ENCODE assay signal across 8 cellular contexts in the genomic region with DNA sequence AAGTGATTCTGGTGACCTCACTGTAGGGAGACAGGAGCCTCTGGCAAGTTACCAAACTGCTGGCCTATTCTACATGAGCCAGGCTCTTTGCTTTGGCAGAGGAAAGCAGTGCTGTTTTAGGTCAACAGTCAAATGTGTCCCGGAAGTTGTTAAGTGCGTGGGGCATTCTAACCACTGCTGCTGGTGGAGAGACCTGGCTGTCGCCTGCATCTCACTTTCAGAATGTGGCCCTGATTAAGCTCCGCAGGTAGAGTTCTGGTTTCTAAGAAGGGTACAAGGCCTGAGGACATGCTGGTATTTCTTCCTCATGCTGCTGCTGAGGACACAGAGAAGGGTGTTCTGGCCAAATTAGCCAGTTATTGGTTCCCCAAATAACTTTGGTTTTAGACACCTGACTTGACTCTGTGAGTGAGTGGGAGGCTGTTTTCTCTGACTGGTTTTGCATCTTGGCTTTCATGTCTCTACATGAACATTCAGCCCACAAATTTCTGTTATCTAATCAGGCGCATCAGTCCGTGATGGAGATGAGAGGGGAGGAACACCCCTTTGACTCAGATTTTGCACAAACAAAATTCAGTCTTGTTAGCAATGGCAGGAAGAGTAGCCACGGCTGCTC.
A peak's percentile ranks its signal among the peaks of the same experiment; 100 is the strongest.
DNase-seq lines count a peak whose midpoint lies in the region; ATAC-seq lines count a peak whose summit lies in the region.

No MANE protein-coding gene starts in this region.

- H3K27me3 Mint-ChIP-seq in effector memory CD8-positive, alpha-beta T cell: no peaks in the 10 kb centered on the region

- H3K4me3 Mint-ChIP-seq in effector memory CD8-positive, alpha-beta T cell: peak overlapping the region; percentile 41 to 64

- peaks cover 0 to 12% of the 10 kb centered on the region in 2 donors for H3K4me1 Mint-ChIP-seq in effector memory CD8-positive, alpha-beta T cell (ENCODE audit: low read depth in 2 of 2)

- H3K27ac Mint-ChIP-seq in effector memory CD8-positive, alpha-beta T cell: peak overlapping the region; percentile 39 to 91

- no peaks in the 10 kb centered on the region for H3K9me3 Mint-ChIP-seq in effector memory CD8-positive, alpha-beta T cell

- ATAC-seq in HG02763 (IDR thresholded peaks at IDR 0.05; ENCODE audit: unreplicated experiment): peak; percentile 86
- peak; percentile 83 for ATAC-seq in effector memory CD8-positive, alpha-beta T cell (replicated peaks)

- DNase-seq in NCI-H748 (lab: John Stamatoyannopoulos, UW; ENCODE audit: unreplicated experiment) (peak; percentile 13), NCI-H748 treated with DMSO at 0.1 percent for 48 hours (lab: John Stamatoyannopoulos, UW) (no peak), NCI-H2196 (lab: John Stamatoyannopoulos, UW; ENCODE audit: unreplicated experiment) (peak; percentile 92), OCI-M1 (lab: John Stamatoyannopoulos, UW) (no peak), OCI-M2 (lab: John Stamatoyannopoulos, UW; ENCODE audit: unreplicated experiment) (no peak)
- DNase-seq in effector memory CD8-positive, alpha-beta T cell: peak in 1 of 3 experiments; percentile 7
- DNase-seq in stimulated activated CD4-positive, alpha-beta T cell treated with anti-CD3 and anti-CD28 coated beads, Interleukin-1b, Interleukin-23, amount 100 ng/mL, for 48 hours: peak; percentile 22

- no peaks in the 10 kb centered on the region for H3K36me3 Mint-ChIP-seq in effector memory CD8-positive, alpha-beta T cell (ENCODE audit: insufficient read depth)

Comparison
In these comparisons a context has a peak if more than half of its experiments do, and no peak if none do; other contexts are left out.
1. DNase-seq: peak in NCI-H748 (single experiment), NCI-H2196 (single experiment) and stimulated activated CD4-positive, alpha-beta T cell treated with anti-CD3 and anti-CD28 coated beads, Interleukin-1b, Interleukin-23, amount 100 ng/mL, for 48 hours (single experiment); none in NCI-H748 treated with DMSO at 0.1 percent for 48 hours (single experiment), OCI-M1 (single experiment) and OCI-M2 (single experiment).